Comparison of ENCODE assay signal across 8 cellular contexts in the genomic region with DNA sequence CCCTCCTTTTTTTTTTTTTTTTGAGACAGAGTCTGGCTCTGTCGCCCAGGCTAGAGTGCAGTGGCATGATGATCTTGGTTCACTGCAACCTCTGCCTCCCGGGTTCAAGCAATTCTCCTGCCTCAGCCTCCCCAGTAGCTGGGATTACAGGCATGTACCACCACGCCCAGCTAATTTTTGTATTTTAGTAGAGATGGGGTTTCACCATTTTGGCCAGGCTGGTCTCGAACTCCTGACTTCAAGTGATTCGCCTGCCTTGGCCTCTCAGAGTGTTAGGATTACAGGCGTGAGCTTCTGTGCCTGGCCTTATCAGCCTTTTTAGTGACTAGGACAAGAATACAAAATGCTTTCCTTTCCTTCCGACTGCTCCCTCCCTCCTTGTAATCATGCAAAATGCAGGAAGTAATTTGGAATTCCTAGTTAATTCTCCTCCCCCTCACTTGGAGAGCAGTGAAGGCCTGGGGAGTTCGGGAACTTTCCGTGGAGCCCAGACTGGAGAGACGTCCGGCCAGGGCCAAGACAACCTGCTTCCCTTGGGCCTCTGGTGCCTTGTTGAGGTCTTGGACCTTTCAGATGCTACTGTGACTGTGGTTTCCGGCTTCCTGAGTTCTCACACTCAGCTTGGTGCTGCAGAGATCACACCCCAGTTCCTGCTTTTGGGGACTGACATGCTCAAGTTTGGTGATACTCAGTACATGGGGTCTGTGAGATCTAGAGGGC. TPM values are rescaled to one million over a fixed set of nuclear protein-coding genes. Genes with fewer than 3 reads are reported as not detected.
A peak's percentile ranks its signal among the peaks of the same experiment; 100 is the strongest.
DNase-seq lines count a peak whose midpoint lies in the region; ATAC-seq, FAIRE-seq and TF ChIP-seq lines count a peak whose summit lies in the region.
"Not testable (repeated sequence)": the region's sequence is repeated elsewhere in the genome, so short reads cannot be mapped to it uniquely, and the experiment has no call there.

No MANE protein-coding gene starts in this region.

- not testable (repeated sequence) for TF ChIP-seq CTCF in OCI-LY7 (conservative IDR thresholded peaks at IDR 0.05; ENCODE audit: low read length); dorsolateral prefrontal cortex (IDR thresholded peaks at IDR 0.05 in 54 of 56, conservative IDR thresholded peaks at IDR 0.05 in 2 of 56; ENCODE audit: low read depth in 1 of 56, partially characterized antibody in 56 of 56); HepG2 (CRISPR knock-in tag; IDR thresholded peaks at IDR 0.05); smooth muscle cell (IDR thresholded peaks at IDR 0.05; ENCODE audit: borderline replicate concordance, insufficient read depth, poor library complexity, severe bottlenecking)

- intact Hi-C loops in OCI-LY7 (cut with micrococcal nuclease; ENCODE audit: unreplicated experiment), result loop anchor here (1.0 to 10.0 kb wide), 2 partner anchors 26 to 327 kb away; partner anchors contain the start of gene RBM39
- intact Hi-C loops in dorsolateral prefrontal cortex (cut with DNase I), result not testable (repeated sequence)
- intact Hi-C loops in HepG2 (cut with micrococcal nuclease; ENCODE audit: unreplicated experiment), result loop anchor here (2.0 kb wide), 1 partner anchor 13 kb away; no protein-coding TSS in a partner anchor

- not testable (repeated sequence) for TF ChIP-seq EP300 in HepG2 (IDR thresholded peaks at IDR 0.05; ENCODE audit: low read depth in 2 of 2, low read length in 2 of 2); HepG2 (CRISPR knock-in tag; IDR thresholded peaks at IDR 0.05; ENCODE audit: borderline replicate concordance)

- H3K79me2 ChIP-seq in OCI-LY7 (ENCODE audit: insufficient read depth, low read depth, low read length); HepG2 (ENCODE audit: insufficient read depth, low read length); smooth muscle cell (ENCODE audit: low read depth): not testable (repeated sequence)

- H3K9ac ChIP-seq in HepG2 (ENCODE audit: insufficient read depth, low read depth, low read length), result peak overlapping the region; percentile 23; the same call in 1 of the 2 replicates
- not testable (repeated sequence) for H3K9ac ChIP-seq in smooth muscle cell (ENCODE audit: low read depth)

- H3K36me3 ChIP-seq in OCI-LY7 (ENCODE audit: insufficient read depth, low read length); HepG2 (replicated peaks in 1 of 2; ENCODE audit: control insufficient read depth in 1 of 2, insufficient read depth in 2 of 2, low read length in 2 of 2); smooth muscle cell (ENCODE audit: low read depth); urinary bladder (ENCODE audit: insufficient read depth): not testable (repeated sequence)

- H4K20me1 ChIP-seq in OCI-LY7 (ENCODE audit: insufficient read depth, low read length); HepG2 (ENCODE audit: insufficient read depth, low read length); smooth muscle cell (ENCODE audit: low read depth): not testable (repeated sequence)

- POLR2A ChIA-PET in OCI-LY7 (lab: Charles Lee) (interaction anchor here (0.6 to 3.7 kb wide), 9 partner anchors 21 to 1905 kb away, joined by 3 to 76 read pairs (median 3); partner anchors contain the start of genes RBM39 and SCAND1), HepG2 (lab: Yijun Ruan, JAX) (interaction anchor here (0.7 to 16.6 kb wide), 4 partner anchors 25 to 110 kb away, joined by 3 to 461 read pairs (median 6); partner anchors contain the start of genes NFS1, RBM39 and ROMO1)

- not testable (repeated sequence) for H3K9me2 ChIP-seq in OCI-LY7 (ENCODE audit: insufficient read depth, low read length)

- ATAC-seq in GM18868 (IDR thresholded peaks at IDR 0.05; ENCODE audit: unreplicated experiment), result peak; percentile 46
- peak; percentile 50 for ATAC-seq in HG03060 (IDR thresholded peaks at IDR 0.05; ENCODE audit: low read depth, unreplicated experiment)
- ATAC-seq in HepG2, result not testable (repeated sequence)

- not testable (repeated sequence) for H3K27me3 ChIP-seq in dorsolateral prefrontal cortex; HepG2 (ENCODE audit: control insufficient read depth in 1 of 2, insufficient read depth in 2 of 2, low read length in 2 of 2); smooth muscle cell (ENCODE audit: low read depth)

- H2AFZ ChIP-seq in OCI-LY7 (ENCODE audit: low read length) (peak overlapping the region; percentile 75), HepG2 (ENCODE audit: low read length) (peak overlapping the region; percentile 79), smooth muscle cell (ENCODE audit: low read depth) (peak overlapping the region; percentile 41)

- TF ChIP-seq RAD21 in HepG2 (CRISPR knock-in tag; IDR thresholded peaks at IDR 0.05), result not testable (repeated sequence)

- in situ Hi-C loops in HepG2 (cut with HindIII; ENCODE audit: extremely low pct_ligation_motif_present, low pct_unique_long_range_greater_than_20kb), result not testable (repeated sequence)

- DNase-seq in OCI-LY7 (ENCODE audit: low spot score) (peak; percentile 92), activated T-cell treated with anti-CD3 and anti-CD28 coated beads for 1 hour (ENCODE audit: low read depth) (peak; percentile 46), dorsolateral prefrontal cortex (peak in 6 of 10 donors; percentile 22 to 49 (median 40))
- not testable (repeated sequence) for DNase-seq in HepG2 (ENCODE audit: low spot score); smooth muscle cell (lab: John Stamatoyannopoulos, UW; ENCODE audit: unreplicated experiment)

- TF ChIP-seq POLR2A in HepG2 (IDR thresholded peaks at IDR 0.05; ENCODE audit: insufficient read depth in 1 of 2, low read depth in 2 of 2, low read length in 2 of 2), result not testable (repeated sequence)

- H3K4me3 ChIP-seq in OCI-LY7 (ENCODE audit: low read depth, low read length, poor library complexity, severe bottlenecking) (peak overlapping the region; percentile 40), HepG2 (replicated peaks in 1 of 3; ENCODE audit: insufficient read depth in 1 of 3, low read depth in 2 of 3, low read length in 3 of 3) (peak overlapping the region in 1 of 3 experiments; percentile 40; a peak in 1 of 6 replicates)
- not testable (repeated sequence) for H3K4me3 ChIP-seq in dorsolateral prefrontal cortex; smooth muscle cell; urinary bladder (ENCODE audit: low read depth, low read length)

- H3K4me2 ChIP-seq in OCI-LY7 (ENCODE audit: low read length), result peak overlapping the region; percentile 72
- peak overlapping the region; percentile 30 for H3K4me2 ChIP-seq in HepG2 (ENCODE audit: low read depth, low read length)
- not testable (repeated sequence) for H3K4me2 ChIP-seq in smooth muscle cell

- not testable (repeated sequence) for BruUV-seq in OCI-LY7 (replicated peaks; lab: Mats Ljungman, UMichigan); HepG2 (replicated peaks; lab: Mats Ljungman, UMichigan)

- WGBS in HepG2 (ENCODE audit: low lambda C conversion rate), result 60% methylated on average over 12 of the region's 12 CpGs
- 65% methylated on average over 12 of the region's 12 CpGs for WGBS in smooth muscle cell (ENCODE audit: low lambda C conversion rate)
- 52% methylated on average over 12 of the region's 12 CpGs for WGBS in urinary bladder

- H3K27ac ChIP-seq in OCI-LY7 (ENCODE audit: low read depth, low read length, poor library complexity, severe bottlenecking) (peak overlapping the region; percentile 81), dorsolateral prefrontal cortex (peak overlapping the region; percentile 33 to 99 (median 89)), smooth muscle cell (ENCODE audit: low read depth) (peak overlapping the region; percentile 91), urinary bladder (ENCODE audit: low read depth) (peak overlapping the region; percentile 75)
- not testable (repeated sequence) for H3K27ac ChIP-seq in HepG2 (ENCODE audit: extremely low read length, insufficient read depth, low read length)

- peaks cover 23% of the 10 kb centered on the region for H3F3A ChIP-seq in smooth muscle cell (ENCODE audit: low read depth)

- FAIRE-seq in HepG2 (lab: Jason Lieb, UNC), result not testable (repeated sequence)

- CTCF ChIA-PET in OCI-LY7 (lab: Charles Lee; ENCODE audit: unreplicated experiment), result interaction anchor here (1.8 kb wide), 1 partner anchor 24 kb away, joined by 7 read pairs; no protein-coding TSS in a partner anchor
- CTCF ChIA-PET in HepG2 (lab: Yijun Ruan, JAX; ENCODE audit: low intra/inter-chr PET ratio, low total read pairs), result not testable (repeated sequence)

- not testable (repeated sequence) for H3K9me3 ChIP-seq in OCI-LY7 (ENCODE audit: low read length); HepG2 (ENCODE audit: low read length); smooth muscle cell (replicated peaks; ENCODE audit: low read depth)

- H3K4me1 ChIP-seq in OCI-LY7 (ENCODE audit: insufficient read depth, low read length, poor library complexity, severe bottlenecking) (peaks cover 36% of the 10 kb centered on the region), HepG2 (ENCODE audit: insufficient read depth, low read length) (peaks cover 49% of the 10 kb centered on the region)
- not testable (repeated sequence) for H3K4me1 ChIP-seq in smooth muscle cell (ENCODE audit: low read depth); urinary bladder (ENCODE audit: insufficient read depth)

RNA-seq across cellular contexts. Expression of gene PHF20, which starts 4.0 kb away (rescaled TPM):
- 37.9 and 43.6 TPM in 2 replicates for total RNA-seq in OCI-LY7 (2014; rRNA removed; shearing (Covaris generic))
- total RNA-seq in OCI-LY7 (2022) (47.8 and 51.4 TPM in 2 replicates), dorsolateral prefrontal cortex (100 to 1,000 TPM in 1 of 120 experiments, 10 to 100 TPM in 119; 57.3 to 113 (median 73.3) TPM), HepG2 (2016; rRNA removed; fragmentation: Illumina TruSeq; extraction: Trizol) (34.1 and 43.3 TPM in 2 replicates), smooth muscle cell (24.5 and 27.4 TPM in 2 replicates), urinary bladder (32.5 TPM)
- 56.7 and 61.5 TPM in 2 replicates for total RNA-seq in HepG2 (2016; cell fraction: cytosol; rRNA removed; fragmentation: Illumina TruSeq; extraction: Trizol; ENCODE audit: low read depth)
- 35.4 and 40.8 TPM in 2 replicates for total RNA-seq in HepG2 (2016; cell fraction: insoluble cytoplasmic fraction; rRNA removed; fragmentation: Illumina TruSeq; extraction: Trizol)
- 47.8 and 49.1 TPM in 2 replicates for total RNA-seq in HepG2 (2016; cell fraction: membrane; rRNA removed; fragmentation: Illumina TruSeq; extraction: Trizol)
- total RNA-seq in HepG2 (2016; cell fraction: nucleus; rRNA removed; fragmentation: Illumina TruSeq; extraction: Trizol), result 37.0 and 43.8 TPM in 2 replicates
- polyA plus RNA-seq in HepG2 (2011; rRNA removed) (18.5 and 22.8 TPM in 2 replicates), smooth muscle cell (23.3 and 23.7 TPM in 2 replicates), urinary bladder (30.5 TPM)
- polyA plus RNA-seq in HepG2 (2011; cell fraction: cytosol; rRNA removed), result 21.6 and 23.5 TPM in 2 replicates
- 14.7 and 18.5 TPM in 2 replicates for polyA plus RNA-seq in HepG2 (2011; cell fraction: nucleus; rRNA removed)
- 36.8 and 41.9 TPM in 2 replicates for polyA plus RNA-seq in HepG2 (2012)
- 22.9 and 31.3 TPM in 2 replicates for polyA plus RNA-seq in HepG2 (2016; cell fraction: cytosol; fragmentation: Illumina TruSeq; extraction: Trizol; ENCODE audit: low read depth)
- 32.6 and 36.2 TPM in 2 replicates for polyA plus RNA-seq in HepG2 (2016; cell fraction: insoluble cytoplasmic fraction; fragmentation: Illumina TruSeq; extraction: Trizol; ENCODE audit: low read depth)
- polyA plus RNA-seq in HepG2 (2016; cell fraction: membrane; fragmentation: Illumina TruSeq; extraction: Trizol; ENCODE audit: low read depth), result 22.4 and 30.8 TPM in 2 replicates
- 23.9 and 28.8 TPM in 2 replicates for polyA plus RNA-seq in HepG2 (2016; cell fraction: nucleus; fragmentation: Illumina TruSeq; extraction: Trizol; ENCODE audit: insufficient read depth, low read depth)
- 44.9 and 77.1 TPM in 2 replicates for polyA minus RNA-seq in HepG2 (2011; rRNA and poly(A)+ RNA removed; ENCODE audit: low replicate concordance)
- 19.8 and 22.3 TPM in 2 replicates for polyA minus RNA-seq in HepG2 (2011; cell fraction: cytosol; rRNA and poly(A)+ RNA removed)
- 53.6 and 69.2 TPM in 2 replicates for polyA minus RNA-seq in HepG2 (2011; cell fraction: nucleus; rRNA and poly(A)+ RNA removed)

RNA-seq across cellular contexts. Expression of gene RBM39, which starts 25.8 kb away (rescaled TPM):
- total RNA-seq in OCI-LY7 (2014; rRNA removed; shearing (Covaris generic)), result 346 and 448 TPM in 2 replicates
- 429 and 431 TPM in 2 replicates for total RNA-seq in OCI-LY7 (2022)
- 100 to 1,000 TPM; 252 to 391 (median 313) TPM for total RNA-seq in dorsolateral prefrontal cortex
- total RNA-seq in HepG2 (2016; rRNA removed; fragmentation: Illumina TruSeq; extraction: Trizol), result 431 and 788 TPM in 2 replicates
- total RNA-seq in HepG2 (2016; cell fraction: cytosol; rRNA removed; fragmentation: Illumina TruSeq; extraction: Trizol; ENCODE audit: low read depth), result 862 and 1,011 TPM in 2 replicates
- total RNA-seq in HepG2 (2016; cell fraction: insoluble cytoplasmic fraction; rRNA removed; fragmentation: Illumina TruSeq; extraction: Trizol), result 445 and 791 TPM in 2 replicates
- 352 and 417 TPM in 2 replicates for total RNA-seq in HepG2 (2016; cell fraction: membrane; rRNA removed; fragmentation: Illumina TruSeq; extraction: Trizol)
- total RNA-seq in HepG2 (2016; cell fraction: nucleus; rRNA removed; fragmentation: Illumina TruSeq; extraction: Trizol), result 1,469 and 1,561 TPM in 2 replicates
- polyA plus RNA-seq in HepG2 (2011; rRNA removed), result 859 and 920 TPM in 2 replicates
- 89.0 and 133 TPM in 2 replicates for polyA plus RNA-seq in HepG2 (2011; cell fraction: cytosol; rRNA removed)
- polyA plus RNA-seq in HepG2 (2011; cell fraction: nucleus; rRNA removed), result 3,125 and 3,321 TPM in 2 replicates
- 867 and 961 TPM in 2 replicates for polyA plus RNA-seq in HepG2 (2012)
- polyA plus RNA-seq in HepG2 (2016; cell fraction: cytosol; fragmentation: Illumina TruSeq; extraction: Trizol; ENCODE audit: low read depth), result 47.3 and 51.7 TPM in 2 replicates
- polyA plus RNA-seq in HepG2 (2016; cell fraction: insoluble cytoplasmic fraction; fragmentation: Illumina TruSeq; extraction: Trizol; ENCODE audit: low read depth), result 339 and 360 TPM in 2 replicates
- polyA plus RNA-seq in HepG2 (2016; cell fraction: membrane; fragmentation: Illumina TruSeq; extraction: Trizol; ENCODE audit: low read depth), result 79.3 and 86.7 TPM in 2 replicates
- 2,644 and 2,668 TPM in 2 replicates for polyA plus RNA-seq in HepG2 (2016; cell fraction: nucleus; fragmentation: Illumina TruSeq; extraction: Trizol; ENCODE audit: insufficient read depth, low read depth)
- polyA minus RNA-seq in HepG2 (2011; rRNA and poly(A)+ RNA removed; ENCODE audit: low replicate concordance), result 166 and 263 TPM in 2 replicates
- 91.3 and 98.3 TPM in 2 replicates for polyA minus RNA-seq in HepG2 (2011; cell fraction: cytosol; rRNA and poly(A)+ RNA removed)
- 2,261 and 2,868 TPM in 2 replicates for polyA minus RNA-seq in HepG2 (2011; cell fraction: nucleus; rRNA and poly(A)+ RNA removed)
- total RNA-seq in smooth muscle cell, result 408 and 449 TPM in 2 replicates
- polyA plus RNA-seq in smooth muscle cell, result 139 and 196 TPM in 2 replicates
- 645 TPM for total RNA-seq in urinary bladder
- polyA plus RNA-seq in urinary bladder, result 183 TPM
